In genomic region chr7:128259131-128260056, GRCh38 we compare ENCODE assay signal across 13 cellular contexts. TPM values are rescaled to one million over a fixed set of nuclear protein-coding genes. Genes with fewer than 3 reads are reported as not detected.
A peak's percentile ranks its signal among the peaks of the same experiment; 100 is the strongest.
DNase-seq lines count a peak whose midpoint lies in the region; ATAC-seq and TF ChIP-seq lines count a peak whose summit lies in the region.
"Had no signal": no experiment of that assay in that cellular context is flagged by ENCODE, and none has a peak within 500 bp of the region (broad histone marks: within the 10 kb centered on the region; RNA-seq: fewer than 3 reads in every experiment).

No MANE protein-coding gene starts in this region.

- H3K4me3 ChIP-seq in HEK293 (ENCODE audit: low read depth, low read length), result no peak overlapping the region
- no peak overlapping the region for H3K4me3 ChIP-seq in fibroblast of lung (replicated peaks in 1 of 4; ENCODE audit: control extremely low read depth in 1 of 4, insufficient read depth in 1 of 4, low read depth in 3 of 4, low read length in 4 of 4)
- H3K4me3 ChIP-seq in skeletal muscle cell (ENCODE audit: low read depth, low read length), result no peak overlapping the region
- H3K4me3 ChIP-seq in CD4-positive, alpha-beta memory T cell (ENCODE audit: low read length in 2 of 2), result no peak overlapping the region

- CTCF ChIA-PET in HEK293 (lab: Yijun Ruan, JAX), result interaction anchor here (0.5 kb wide), 1 partner anchor 1002 kb away, joined by 4 read pairs; no protein-coding TSS in a partner anchor
- CTCF ChIA-PET in CD4-positive, alpha-beta memory T cell (lab: Charles Lee; ENCODE audit: partially characterized antibody), result no interaction called here
- CTCF ChIA-PET in activated CD8-positive, alpha-beta T cell treated with anti-CD3 and anti-CD28 coated beads for 36 hours (lab: Charles Lee), result interaction anchor here (0.9 kb wide), 1 partner anchor 168 kb away, joined by 3 read pairs; no protein-coding TSS in a partner anchor

- H3K27me3 ChIP-seq in fibroblast of lung (ENCODE audit: control insufficient read depth, insufficient read depth, low read length), result no peaks in the 10 kb centered on the region
- no peaks in the 10 kb centered on the region for H3K27me3 ChIP-seq in CD4-positive, alpha-beta memory T cell (ENCODE audit: insufficient read depth, low read length)

- no peaks in the 10 kb centered on the region for H3K4me1 Mint-ChIP-seq in CD4-positive, alpha-beta memory T cell
- no peaks in the 10 kb centered on the region for H3K4me1 Mint-ChIP-seq in activated CD8-positive, alpha-beta T cell treated with anti-CD3 and anti-CD28 coated beads for 36 hours (ENCODE audit: low read depth)

- ATAC-seq in GM18868 (IDR thresholded peaks at IDR 0.05; ENCODE audit: unreplicated experiment), result no peak
- ATAC-seq in activated CD8-positive, alpha-beta T cell treated with anti-CD3 and anti-CD28 coated beads for 36 hours, result no peak
- ATAC-seq: activated T-cell treated with anti-CD3 and anti-CD28 coated beads, Interleukin-2, amount 50 U/mL, for 72 hours had no signal

- H4K20me1 ChIP-seq in fibroblast of lung (ENCODE audit: control insufficient read depth, extremely low read depth, insufficient read depth, low read length), result no peaks in the 10 kb centered on the region

- DNase-seq in RPMI7951 (ENCODE audit: low read depth) (peak; percentile 49), fibroblast of lung (ENCODE audit: low read depth in 2 of 2) (peak; percentile 44 to 49), skeletal muscle cell (ENCODE audit: low read depth) (peak; percentile 51), T-helper 9 cell (no peak)
- DNase-seq in CD4-positive, alpha-beta memory T cell, result no peak
- no peak for DNase-seq in activated CD8-positive, alpha-beta T cell treated with anti-CD3 and anti-CD28 coated beads for 36 hours
- DNase-seq: activated T-cell treated with anti-CD3 and anti-CD28 coated beads, Interleukin-2, amount 50 U/mL, for 72 hours; cortex of kidney; nucleus accumbens had no signal

- no peak overlapping the region for H2AFZ ChIP-seq in fibroblast of lung (ENCODE audit: low read length)

- POLR2A ChIA-PET in HEK293 (lab: Yijun Ruan, JAX), result no interaction called here
- POLR2A ChIA-PET in CD4-positive, alpha-beta memory T cell (lab: Charles Lee; ENCODE audit: partially characterized antibody), result no interaction called here
- POLR2A ChIA-PET in activated CD8-positive, alpha-beta T cell treated with anti-CD3 and anti-CD28 coated beads for 36 hours (lab: Charles Lee), result no interaction called here

- intact Hi-C loops in CD4-positive, alpha-beta memory T cell (cut with micrococcal nuclease), result no loop called here
- intact Hi-C loops in activated CD8-positive, alpha-beta T cell treated with anti-CD3 and anti-CD28 coated beads for 36 hours (cut with micrococcal nuclease), result no loop called here

- TF ChIP-seq CTCF in HEK293 (tag by site-specific recombination; IDR thresholded peaks at IDR 0.05), result no peak
- TF ChIP-seq CTCF in fibroblast of lung (conservative IDR thresholded peaks at IDR 0.05 in 1 of 2, IDR thresholded peaks at IDR 0.05 in 1 of 2; ENCODE audit: low read depth in 1 of 2, low read length in 2 of 2), result no peak
- TF ChIP-seq CTCF in activated CD8-positive, alpha-beta T cell treated with anti-CD3 and anti-CD28 coated beads for 36 hours (IDR thresholded peaks at IDR 0.05), result no peak

- H3K27ac ChIP-seq in HEK293 (ENCODE audit: extremely low read depth, low read depth, low read length) (no peak overlapping the region), fibroblast of lung (ENCODE audit: insufficient read depth, low read length) (no peak overlapping the region)
- no peak overlapping the region for H3K27ac ChIP-seq in CD4-positive, alpha-beta memory T cell (ENCODE audit: low read depth, low read length)

- H3K27ac Mint-ChIP-seq in CD4-positive, alpha-beta memory T cell, result no peak overlapping the region
- no peak overlapping the region for H3K27ac Mint-ChIP-seq in activated CD8-positive, alpha-beta T cell treated with anti-CD3 and anti-CD28 coated beads for 36 hours
- H3K27ac Mint-ChIP-seq: activated T-cell treated with anti-CD3 and anti-CD28 coated beads, Interleukin-2, amount 50 U/mL, for 72 hours; T-helper 2 cell treated with Interferon-gamma antibody and Interleukin-4, amounts not matched to agents 5 μg/mL and 100 μg/mL, for 36 hours had no signal

- H3K9me3 ChIP-seq in HEK293 (ENCODE audit: control insufficient read depth, insufficient read depth, low read depth, low read length) (no peaks in the 10 kb centered on the region), fibroblast of lung (ENCODE audit: control insufficient read depth, insufficient read depth, low read depth, low read length) (no peaks in the 10 kb centered on the region)
- H3K9me3 ChIP-seq in CD4-positive, alpha-beta memory T cell (ENCODE audit: control insufficient read depth in 1 of 2, low read length in 2 of 2), result no peaks in the 10 kb centered on the region

- peaks cover 1 to 9% of the 10 kb centered on the region in 2 donors for H3K27me3 Mint-ChIP-seq in CD4-positive, alpha-beta memory T cell
- no peaks in the 10 kb centered on the region for H3K27me3 Mint-ChIP-seq in activated CD8-positive, alpha-beta T cell treated with anti-CD3 and anti-CD28 coated beads for 36 hours

- H3K4me3 Mint-ChIP-seq in CD4-positive, alpha-beta memory T cell, result no peak overlapping the region
- H3K4me3 Mint-ChIP-seq in activated CD8-positive, alpha-beta T cell treated with anti-CD3 and anti-CD28 coated beads for 36 hours, result no peak overlapping the region
- H3K4me3 Mint-ChIP-seq: activated T-cell treated with anti-CD3 and anti-CD28 coated beads, Interleukin-2, amount 50 U/mL, for 72 hours; T-helper 2 cell treated with Interferon-gamma antibody and Interleukin-4, amounts not matched to agents 5 μg/mL and 100 μg/mL, for 36 hours had no signal

- no peaks in the 10 kb centered on the region for H3K4me1 ChIP-seq in HEK293 (ENCODE audit: control insufficient read depth, insufficient read depth, low read length)
- H3K4me1 ChIP-seq in fibroblast of lung (ENCODE audit: control insufficient read depth, extremely low read depth, insufficient read depth, low read length), result no peaks in the 10 kb centered on the region
- no peaks in the 10 kb centered on the region for H3K4me1 ChIP-seq in CD4-positive, alpha-beta memory T cell (ENCODE audit: insufficient read depth, low read length)

- H3K36me3 Mint-ChIP-seq in CD4-positive, alpha-beta memory T cell, result no peaks in the 10 kb centered on the region
- H3K36me3 Mint-ChIP-seq in activated CD8-positive, alpha-beta T cell treated with anti-CD3 and anti-CD28 coated beads for 36 hours (ENCODE audit: low read depth), result no peaks in the 10 kb centered on the region

- no peaks in the 10 kb centered on the region for H3K9me3 Mint-ChIP-seq in CD4-positive, alpha-beta memory T cell
- no peaks in the 10 kb centered on the region for H3K9me3 Mint-ChIP-seq in activated CD8-positive, alpha-beta T cell treated with anti-CD3 and anti-CD28 coated beads for 36 hours
- H3K9me3 Mint-ChIP-seq: activated T-cell treated with anti-CD3 and anti-CD28 coated beads, Interleukin-2, amount 50 U/mL, for 72 hours; T-helper 2 cell treated with Interferon-gamma antibody and Interleukin-4, amounts not matched to agents 5 μg/mL and 100 μg/mL, for 36 hours had no signal

- H3K4me2 ChIP-seq in fibroblast of lung (ENCODE audit: extremely low read depth, insufficient read depth, low read length), result no peak overlapping the region

- no peaks in the 10 kb centered on the region for H3K79me2 ChIP-seq in fibroblast of lung (ENCODE audit: control insufficient read depth, insufficient read depth, low read length)

- H3K9ac ChIP-seq in fibroblast of lung (ENCODE audit: insufficient read depth, low read length), result no peak overlapping the region

- H3K36me3 ChIP-seq in HEK293 (ENCODE audit: control insufficient read depth in 2 of 2, insufficient read depth in 1 of 2, low read length in 2 of 2), result no peaks in the 10 kb centered on the region
- no peaks in the 10 kb centered on the region for H3K36me3 ChIP-seq in fibroblast of lung (ENCODE audit: control insufficient read depth, insufficient read depth, low read length)
- no peaks in the 10 kb centered on the region for H3K36me3 ChIP-seq in CD4-positive, alpha-beta memory T cell (ENCODE audit: insufficient read depth, low read length)

TF ChIP-seq in HEK293, 187 proteins besides CTCF, POLR2A, EP300 and RAD21 (continues in another document):
- TF ChIP-seq GLIS1 (tag by site-specific recombination; IDR thresholded peaks at IDR 0.05), result peak; percentile 15; the same call in 1 of the 2 replicates
- no peak for TF ChIP-seq ZNF121 (tag by site-specific recombination; IDR thresholded peaks at IDR 0.05)
- TF ChIP-seq ZNF214 (tag by site-specific recombination; IDR thresholded peaks at IDR 0.05; ENCODE audit: borderline replicate concordance), result no peak
- no peak for TF ChIP-seq ZNF610 (tag by site-specific recombination; IDR thresholded peaks at IDR 0.05; ENCODE audit: borderline replicate concordance)
- TF ChIP-seq ZNF398 (tag by site-specific recombination; IDR thresholded peaks at IDR 0.05), result 0 out of 2 replicates have a peak, but pooled peaks have one; percentile 9

RNA-seq across cellular contexts. Expression of gene LEP, which starts 18.3 kb away (rescaled TPM):
- total RNA-seq in RPMI7951 (2014; rRNA removed; shearing (Covaris generic)), result not detected in 2 replicates
- total RNA-seq in fibroblast of lung, result 0.26 and 2.8 TPM in 2 replicates
- polyA plus RNA-seq in fibroblast of lung, result 0.36 TPM in 1 of 2 replicates, not detected in the other
- 0.42 TPM in 1 of 2 replicates, not detected in the other for polyA plus RNA-seq in fibroblast of lung (2012)
- polyA minus RNA-seq in fibroblast of lung (ENCODE audit: low replicate concordance), result not detected in 2 replicates
- not detected for total RNA-seq in CD4-positive, alpha-beta memory T cell
- not detected for polyA plus RNA-seq in CD4-positive, alpha-beta memory T cell
- not detected for total RNA-seq in activated CD8-positive, alpha-beta T cell treated with anti-CD3 and anti-CD28 coated beads for 36 hours
- total RNA-seq: activated T-cell treated with anti-CD3 and anti-CD28 coated beads, Interleukin-2, amount 50 U/mL, for 72 hours; Daoy had no signal

Comparison
In these comparisons a context has a peak if more than half of its experiments do, and no peak if none do; other contexts are left out.
1. DNase-seq: peak in RPMI7951 (single experiment), fibroblast of lung (2 of 2) and skeletal muscle cell (single experiment); none in CD4-positive, alpha-beta memory T cell (0 of 5), activated CD8-positive, alpha-beta T cell treated with anti-CD3 and anti-CD28 coated beads for 36 hours (single experiment) and T-helper 9 cell (single experiment).